9 cellular contexts compared by ENCODE assay signal in the genomic region with DNA sequence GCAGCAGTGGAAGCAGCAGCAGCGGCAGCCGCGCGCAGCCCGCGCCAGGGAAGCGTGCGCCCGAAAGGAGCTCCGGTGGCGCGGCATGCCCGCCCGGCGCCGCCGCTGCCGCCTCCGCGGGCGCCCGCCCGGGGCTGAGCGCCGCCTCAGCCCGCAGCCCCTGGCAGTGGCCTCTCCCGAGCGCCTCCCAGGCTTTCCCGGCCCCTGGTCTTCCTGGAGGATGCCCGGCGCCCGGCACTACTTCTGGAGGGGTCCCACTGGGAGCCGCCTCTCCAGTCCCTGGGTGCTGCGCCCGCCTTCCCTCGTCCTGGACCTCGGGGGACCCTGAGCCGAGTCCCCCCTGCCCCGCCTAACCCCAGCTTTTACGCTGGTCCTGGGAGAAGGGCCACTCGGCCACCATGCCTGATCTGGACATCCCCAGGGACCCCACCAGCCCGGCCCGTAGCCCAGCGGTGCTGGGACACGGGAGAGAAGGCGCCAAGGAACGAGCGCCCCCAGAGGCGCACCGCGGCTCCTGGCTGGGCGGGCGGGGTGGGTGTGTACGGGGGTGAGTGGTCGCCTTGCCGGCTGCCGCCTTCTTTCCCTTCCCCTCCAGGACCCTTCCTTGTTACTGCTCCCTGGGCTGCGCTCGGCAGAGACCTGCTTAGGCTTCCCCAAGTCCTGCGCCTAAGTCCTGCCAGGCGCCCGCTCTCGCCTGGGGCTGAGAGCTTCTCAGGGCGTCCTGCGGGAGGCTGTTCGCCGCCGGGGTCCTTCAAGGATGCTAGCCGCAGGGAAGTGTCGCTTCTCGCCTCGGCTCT. TPM values are rescaled to one million over a fixed set of nuclear protein-coding genes. Genes with fewer than 3 reads are reported as not detected.
DNase-seq lines count a peak whose midpoint lies in the region; ATAC-seq, FAIRE-seq and TF ChIP-seq lines count a peak whose summit lies in the region.
"Had no signal": no experiment of that assay in that cellular context is flagged by ENCODE, and none has a peak within 500 bp of the region (broad histone marks: within the 10 kb centered on the region; RNA-seq: fewer than 3 reads in every experiment).

No MANE protein-coding gene starts in this region.

- H3K4me1 ChIP-seq in Peyer's patch, result peaks cover 0 to 22% (median 0%) of the 10 kb centered on the region in 4 donors

- no peak for TF ChIP-seq POLR2A in Peyer's patch (IDR thresholded peaks at IDR 0.05)

- H3K9me3 Mint-ChIP-seq in activated T-helper 2 cell treated with anti-CD3 and anti-CD28 coated beads, Interferon-gamma antibody, Interleukin-2, Interleukin-4, amounts not matched to agents 10 μg/mL and 5 μg/mL and 100 μg/mL, durations not matched to agents 14 hours and 24 hours and 36 hours, result no peaks in the 10 kb centered on the region

- peaks cover 50% of the 10 kb centered on the region for H3K27me3 Mint-ChIP-seq in activated T-helper 2 cell treated with anti-CD3 and anti-CD28 coated beads, Interferon-gamma antibody, Interleukin-2, Interleukin-4, amounts not matched to agents 10 μg/mL and 5 μg/mL and 100 μg/mL, durations not matched to agents 14 hours and 24 hours and 36 hours (ENCODE audit: low read depth)

- no peak overlapping the region for H3K27ac ChIP-seq in Peyer's patch

- no peaks in the 10 kb centered on the region for H3K9me3 ChIP-seq in Peyer's patch

- H3K4me1 Mint-ChIP-seq in activated T-helper 2 cell treated with anti-CD3 and anti-CD28 coated beads, Interferon-gamma antibody, Interleukin-2, Interleukin-4, amounts not matched to agents 10 μg/mL and 5 μg/mL and 100 μg/mL, durations not matched to agents 14 hours and 24 hours and 36 hours (ENCODE audit: low read depth), result no peaks in the 10 kb centered on the region

- peak overlapping the region; percentile 12 to 59 (median 40) for H3K4me3 ChIP-seq in Peyer's patch
- peak overlapping the region; percentile 32 for H3K4me3 ChIP-seq in skeletal muscle cell (ENCODE audit: low read depth, low read length)

- no peaks in the 10 kb centered on the region for H3K36me3 ChIP-seq in Peyer's patch

- no peaks in the 10 kb centered on the region for H3K27me3 ChIP-seq in Peyer's patch

- FAIRE-seq in frontal cortex (lab: Jason Lieb, UNC), result no peak
- FAIRE-seq: islet of Langerhans had no signal

- TF ChIP-seq CTCF in GM12874 (IDR thresholded peaks at IDR 0.05; ENCODE audit: insufficient read depth, low read depth, low read length), result peak; percentile 27; the same call in 1 of the 2 replicates
- peak in 3 of 6 experiments; percentile 23 to 41 (median 26) for TF ChIP-seq CTCF in Peyer's patch (IDR thresholded peaks at IDR 0.05)

- intact Hi-C loops in activated T-helper 2 cell treated with anti-CD3 and anti-CD28 coated beads, Interferon-gamma antibody, Interleukin-2, Interleukin-4, amounts not matched to agents 10 μg/mL and 5 μg/mL and 100 μg/mL, durations not matched to agents 14 hours and 24 hours and 36 hours (cut with micrococcal nuclease), result no loop called here

- H3K27ac Mint-ChIP-seq in activated T-helper 2 cell treated with anti-CD3 and anti-CD28 coated beads, Interferon-gamma antibody, Interleukin-2, Interleukin-4, amounts not matched to agents 10 μg/mL and 5 μg/mL and 100 μg/mL, durations not matched to agents 14 hours and 24 hours and 36 hours, result no peak overlapping the region

- no peak overlapping the region for H3K4me3 Mint-ChIP-seq in activated T-helper 2 cell treated with anti-CD3 and anti-CD28 coated beads, Interferon-gamma antibody, Interleukin-2, Interleukin-4, amounts not matched to agents 10 μg/mL and 5 μg/mL and 100 μg/mL, durations not matched to agents 14 hours and 24 hours and 36 hours (ENCODE audit: low read depth)

- H3K36me3 Mint-ChIP-seq in activated T-helper 2 cell treated with anti-CD3 and anti-CD28 coated beads, Interferon-gamma antibody, Interleukin-2, Interleukin-4, amounts not matched to agents 10 μg/mL and 5 μg/mL and 100 μg/mL, durations not matched to agents 14 hours and 24 hours and 36 hours (ENCODE audit: low read depth), result no peaks in the 10 kb centered on the region

- DNase-seq in Peyer's patch (peak in 2 of 3 donors; percentile 49 to 69), frontal cortex (ENCODE audit: low spot score in 2 of 2) (peak; percentile 20 to 32), skeletal muscle cell (ENCODE audit: low read depth) (no peak)
- DNase-seq in activated T-helper 2 cell treated with anti-CD3 and anti-CD28 coated beads, Interferon-gamma antibody, Interleukin-2, Interleukin-4, amounts not matched to agents 10 μg/mL and 5 μg/mL and 100 μg/mL, durations not matched to agents 14 hours and 24 hours and 36 hours (ENCODE audit: low spot score), result no peak
- DNase-seq in activated CD4-positive, alpha-beta T cell treated with anti-CD3 and anti-CD28 coated beads for 4 hours, result no peak

- ATAC-seq in HG03342 (IDR thresholded peaks at IDR 0.05; ENCODE audit: unreplicated experiment), result no peak
- no peak for ATAC-seq in GM21423 (IDR thresholded peaks at IDR 0.05; ENCODE audit: unreplicated experiment)

RNA-seq across cellular contexts. Expression of a gene that starts 0.7 kb away (rescaled TPM):
- total RNA-seq in Peyer's patch (1 to 10 TPM in 2 of 4 donors, under 1 TPM in 1, not detected in 1; 0.80 to 1.8 (median 1.4) TPM), frontal cortex (28.9 TPM)
- not detected in 2 replicates for total RNA-seq in activated T-helper 2 cell treated with anti-CD3 and anti-CD28 coated beads, Interferon-gamma antibody, Interleukin-2, Interleukin-4, amounts not matched to agents 10 μg/mL and 5 μg/mL and 100 μg/mL, durations not matched to agents 14 hours and 24 hours and 36 hours

Comparison
In these comparisons a context has a peak if more than half of its experiments do, and no peak if none do; other contexts are left out.
1. DNase-seq: peak in Peyer's patch (2 of 3) and frontal cortex (2 of 2); none in skeletal muscle cell (single experiment), activated T-helper 2 cell treated with anti-CD3 and anti-CD28 coated beads, Interferon-gamma antibody, Interleukin-2, Interleukin-4, amounts not matched to agents 10 μg/mL and 5 μg/mL and 100 μg/mL, durations not matched to agents 14 hours and 24 hours and 36 hours (single experiment) and activated CD4-positive, alpha-beta T cell treated with anti-CD3 and anti-CD28 coated beads for 4 hours (0 of 2).
2. RNA of a gene that starts 0.7 kb away (total RNA-seq): 28.9 TPM in frontal cortex (single experiment); 0.80 to 1.8 TPM in Peyer's patch and not detected in activated T-helper 2 cell treated with anti-CD3 and anti-CD28 coated beads, Interferon-gamma antibody, Interleukin-2, Interleukin-4, amounts not matched to agents 10 μg/mL and 5 μg/mL and 100 μg/mL, durations not matched to agents 14 hours and 24 hours and 36 hours; every median in the first group is over 10 times any median in the second.